ENCODE assay signal across 18 cellular contexts in the genomic region with DNA sequence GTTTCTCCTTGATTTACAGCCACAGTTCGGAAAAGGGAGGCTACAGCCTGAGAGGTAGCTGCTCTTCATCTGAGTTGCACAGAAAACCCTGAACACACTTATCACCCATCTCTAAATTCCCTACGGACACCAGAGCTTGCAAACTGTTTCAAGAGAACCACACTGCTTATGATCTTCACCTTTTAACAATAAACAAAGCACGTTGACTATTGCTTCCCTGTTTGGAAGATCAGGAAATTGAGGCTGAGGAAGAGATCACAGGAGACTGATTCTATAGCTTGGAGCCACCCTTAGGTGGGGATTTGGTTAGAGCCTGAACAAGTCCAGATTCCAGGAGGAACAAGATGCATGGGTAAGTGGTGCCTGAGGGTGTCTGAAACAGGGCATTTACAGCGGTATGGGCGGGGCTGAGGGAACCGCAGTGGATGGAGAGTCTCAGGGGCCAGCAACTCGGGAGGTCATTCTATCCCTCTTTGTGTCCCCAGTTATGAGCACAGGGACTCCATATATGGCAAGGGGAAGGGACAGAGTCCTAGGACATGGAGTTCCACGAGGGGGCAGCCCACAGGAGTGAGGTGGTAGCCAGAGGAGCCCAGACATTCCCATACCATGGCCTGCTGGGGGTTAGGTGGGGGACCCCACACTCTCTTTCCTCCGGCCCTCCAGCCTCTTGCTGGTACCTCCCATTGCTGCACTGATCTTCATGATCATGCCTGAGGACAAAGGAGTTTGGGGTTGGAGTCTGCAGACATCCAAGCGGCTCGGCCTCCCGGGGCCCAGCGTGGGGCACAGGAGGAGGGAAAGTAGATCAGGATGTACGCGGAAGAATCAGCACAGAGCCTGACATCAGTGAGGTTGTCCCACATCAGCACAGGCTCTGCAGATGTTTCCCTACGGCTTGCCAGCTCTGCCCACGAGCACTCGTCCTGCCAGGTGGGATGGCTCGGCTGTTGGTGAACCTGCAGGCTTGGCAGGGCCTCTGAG.
"Had no signal": no experiment of that assay in that cellular context is flagged by ENCODE, and none has a peak within 500 bp of the region (broad histone marks: within the 10 kb centered on the region; RNA-seq: fewer than 3 reads in every experiment).

No MANE protein-coding gene starts in this region.

- H3K27ac Mint-ChIP-seq: activated naive CD4-positive, alpha-beta T cell treated with anti-CD3 and anti-CD28 coated beads, Interleukin-2, amount 50 U/mL, for 24 hours; activated T-cell treated with anti-CD3 and anti-CD28 coated beads, Interleukin-2, amount 50 U/mL, for 72 hours; dendritic cell treated with granulocyte-macrophage colony-stimulating factor and Interleukin-4, amounts not matched to agents 40 ng/mL and 50 ng/mL, for 4 days; natural killer cell had no signal

- DNase-seq: activated CD4-positive, alpha-beta T cell treated with anti-CD3 and anti-CD28 coated beads for 1 hour; activated effector memory CD4-positive, alpha-beta T cell treated with anti-CD3 and anti-CD28 coated beads, Interleukin-2, amount 50 U/mL, for 16 hours; activated T-cell treated with anti-CD3 and anti-CD28 coated beads, Interleukin-2, amount 50 U/mL, for 72 hours; cerebellar nuclear complex; effector memory CD4-positive, alpha-beta T cell; esophagus squamous epithelium; lower lobe of right lung; natural killer cell; nucleus accumbens; stimulated activated CD4-positive, alpha-beta T cell treated with anti-CD3 and anti-CD28 coated beads, Interleukin-2, amount 100 ng/mL, for 24 hours; stimulated activated naive CD4-positive, alpha-beta T cell treated with Interleukin-2 at 50 U/mL for 16 hours; T1000; thyroid gland had no signal

- H3K36me3 ChIP-seq: ascending aorta, breast epithelium, esophagus squamous epithelium, lower lobe of right lung, thyroid gland had no signal

- H3K4me3 ChIP-seq: ascending aorta, breast epithelium, esophagus squamous epithelium, hepatocyte, lower lobe of right lung, thyroid gland had no signal

- H3K27ac ChIP-seq: ascending aorta, breast epithelium, esophagus squamous epithelium, hepatocyte, lower lobe of right lung, thyroid gland had no signal

- H3K36me3 Mint-ChIP-seq: activated naive CD4-positive, alpha-beta T cell treated with anti-CD3 and anti-CD28 coated beads, Interleukin-2, amount 50 U/mL, for 24 hours; natural killer cell had no signal

- H3K4me1 Mint-ChIP-seq: activated naive CD4-positive, alpha-beta T cell treated with anti-CD3 and anti-CD28 coated beads, Interleukin-2, amount 50 U/mL, for 24 hours had no signal

- H3K27me3 ChIP-seq: ascending aorta, thyroid gland had no signal

- H3K9me3 Mint-ChIP-seq: activated naive CD4-positive, alpha-beta T cell treated with anti-CD3 and anti-CD28 coated beads, Interleukin-2, amount 50 U/mL, for 24 hours; activated T-cell treated with anti-CD3 and anti-CD28 coated beads, Interleukin-2, amount 50 U/mL, for 72 hours; dendritic cell treated with granulocyte-macrophage colony-stimulating factor and Interleukin-4, amounts not matched to agents 40 ng/mL and 50 ng/mL, for 4 days; natural killer cell had no signal

- H3K4me2 ChIP-seq: hepatocyte had no signal

- ATAC-seq: activated T-cell treated with anti-CD3 and anti-CD28 coated beads, Interleukin-2, amount 50 U/mL, for 72 hours; natural killer cell had no signal

- H2AFZ ChIP-seq: hepatocyte had no signal

- H3K4me3 Mint-ChIP-seq: activated naive CD4-positive, alpha-beta T cell treated with anti-CD3 and anti-CD28 coated beads, Interleukin-2, amount 50 U/mL, for 24 hours; activated T-cell treated with anti-CD3 and anti-CD28 coated beads, Interleukin-2, amount 50 U/mL, for 72 hours; dendritic cell treated with granulocyte-macrophage colony-stimulating factor and Interleukin-4, amounts not matched to agents 40 ng/mL and 50 ng/mL, for 4 days; natural killer cell had no signal

- H3K4me1 ChIP-seq: ascending aorta, breast epithelium, esophagus squamous epithelium, lower lobe of right lung, thyroid gland had no signal

- H3K79me2 ChIP-seq: hepatocyte had no signal

- H3K9me3 ChIP-seq: ascending aorta, lower lobe of right lung, thyroid gland had no signal
